ENCODE assay signal across 8 cellular contexts in genomic region chr17:8073627-8074485, GRCh38. TPM values are rescaled to one million over a fixed set of nuclear protein-coding genes. Genes with fewer than 3 reads are reported as not detected.
DNase-seq lines count a peak whose midpoint lies in the region; ATAC-seq, FAIRE-seq and TF ChIP-seq lines count a peak whose summit lies in the region.

No MANE protein-coding gene starts in this region.

- peak; percentile 91 for FAIRE-seq in GM19239 (lab: Jason Lieb, UNC)

- CTCF ChIA-PET in activated CD4-positive, alpha-beta memory T cell treated with anti-CD3 and anti-CD28 coated beads for 36 hours (lab: Charles Lee): interaction anchor here (0.6 to 12.2 kb wide), 43 partner anchors 9 to 489 kb away, joined by 3 to 298 read pairs (median 5); partner anchors contain the start of genes ALOX12B, ALOXE3, BORCS6 and CNTROB

- no peak for ATAC-seq in HG03432 (IDR thresholded peaks at IDR 0.05; ENCODE audit: unreplicated experiment)

- peaks cover 18% of the 10 kb centered on the region for H3K4me1 Mint-ChIP-seq in activated CD4-positive, alpha-beta memory T cell treated with anti-CD3 and anti-CD28 coated beads for 36 hours (ENCODE audit: low read depth)

- intact Hi-C loops in activated CD4-positive, alpha-beta memory T cell treated with anti-CD3 and anti-CD28 coated beads for 36 hours (cut with micrococcal nuclease): loop anchor here (1.0 to 2.0 kb wide), 2 partner anchors 14 to 45 kb away; partner anchors contain the start of gene ALOXE3

- peak overlapping the region; percentile 70 for H3K4me3 Mint-ChIP-seq in activated CD4-positive, alpha-beta memory T cell treated with anti-CD3 and anti-CD28 coated beads for 36 hours

- no peak overlapping the region for H3K27ac Mint-ChIP-seq in activated CD4-positive, alpha-beta memory T cell treated with anti-CD3 and anti-CD28 coated beads for 36 hours

- H3K36me3 Mint-ChIP-seq in activated CD4-positive, alpha-beta memory T cell treated with anti-CD3 and anti-CD28 coated beads for 36 hours: no peaks in the 10 kb centered on the region

- POLR2A ChIA-PET in activated CD4-positive, alpha-beta memory T cell treated with anti-CD3 and anti-CD28 coated beads for 36 hours (lab: Charles Lee): interaction anchor here (0.7 to 1.4 kb wide), 5 partner anchors 13 to 114 kb away, joined by 3 to 5 read pairs (median 3); partner anchors contain the start of genes ALOX12B and ALOXE3

- DNase-seq in AG09309 (ENCODE audit: low read depth) (no peak), GM19239 (ENCODE audit: insufficient read length, low spot score) (peak; percentile 86), NCI-H460 (ENCODE audit: extremely low read depth, low read depth) (peak; percentile 54), medulla oblongata (ENCODE audit: extremely low spot score) (peak; percentile 26)
- DNase-seq in activated CD4-positive, alpha-beta memory T cell treated with anti-CD3 and anti-CD28 coated beads for 36 hours: peak; percentile 91
- DNase-seq in effector CD8-positive, alpha-beta T cell (lab: John Stamatoyannopoulos, UW): peak; percentile 76
- DNase-seq in stimulated activated CD8-positive, alpha-beta memory T cell treated with anti-CD3 and anti-CD28 coated beads, Interleukin-2, amount 100 ng/mL, for 48 hours (ENCODE audit: low read depth in 2 of 2): peak; percentile 80 to 83

- H3K27me3 Mint-ChIP-seq in activated CD4-positive, alpha-beta memory T cell treated with anti-CD3 and anti-CD28 coated beads for 36 hours: peaks cover 40% of the 10 kb centered on the region

- H3K4me3 ChIP-seq in AG09309 (ENCODE audit: control insufficient read depth, low read depth, low read length): no peak overlapping the region

- H3K9me3 Mint-ChIP-seq in activated CD4-positive, alpha-beta memory T cell treated with anti-CD3 and anti-CD28 coated beads for 36 hours: no peaks in the 10 kb centered on the region

- TF ChIP-seq CTCF in AG09309 (IDR thresholded peaks at IDR 0.05; ENCODE audit: control insufficient read depth, insufficient read depth, low read depth, low read length, missing control alignments): peak; percentile 95

RNA-seq across cellular contexts. Expression of gene ALOX12B, which starts 13.7 kb away (rescaled TPM):
- total RNA-seq in NCI-H460 (2014; rRNA removed; shearing (Covaris generic)): 0.64 and 0.69 TPM in 2 replicates
- 2.5 TPM in 1 of 2 replicates, not detected in the other for polyA plus RNA-seq in NCI-H460 (2014; cell fraction: nucleus; rRNA removed)
- total RNA-seq in activated CD4-positive, alpha-beta memory T cell treated with anti-CD3 and anti-CD28 coated beads for 36 hours: 1 to 10 TPM; 2.1 to 2.3 TPM

RNA-seq across cellular contexts. Expression of gene ALOX15B, which starts 35.0 kb away (rescaled TPM):
- not detected in 2 replicates for total RNA-seq in NCI-H460 (2014; rRNA removed; shearing (Covaris generic))
- polyA plus RNA-seq in NCI-H460 (2014; cell fraction: nucleus; rRNA removed): 1.1 TPM in 1 of 2 replicates, not detected in the other
- not detected for total RNA-seq in activated CD4-positive, alpha-beta memory T cell treated with anti-CD3 and anti-CD28 coated beads for 36 hours

RNA-seq across cellular contexts. Expression of gene ALOXE3, which starts 44.5 kb away (rescaled TPM):
- 0.06 TPM in 1 of 2 replicates, not detected in the other for total RNA-seq in NCI-H460 (2014; rRNA removed; shearing (Covaris generic))
- 0.49 TPM in 1 of 2 replicates, not detected in the other for polyA plus RNA-seq in NCI-H460 (2014; cell fraction: nucleus; rRNA removed)
- total RNA-seq in activated CD4-positive, alpha-beta memory T cell treated with anti-CD3 and anti-CD28 coated beads for 36 hours: under 1 TPM; 0.12 TPM

RNA-seq across cellular contexts. Expression of gene HES7, which starts 50.0 kb away (rescaled TPM):
- total RNA-seq in NCI-H460 (2014; rRNA removed; shearing (Covaris generic)): 9.0 and 9.4 TPM in 2 replicates
- 13.3 and 23.4 TPM in 2 replicates for polyA plus RNA-seq in NCI-H460 (2014; cell fraction: nucleus; rRNA removed)
- total RNA-seq in activated CD4-positive, alpha-beta memory T cell treated with anti-CD3 and anti-CD28 coated beads for 36 hours: 1 to 10 TPM; 2.5 to 2.8 TPM
